1 cellular context compared by ENCODE assay signal in the genomic region with DNA sequence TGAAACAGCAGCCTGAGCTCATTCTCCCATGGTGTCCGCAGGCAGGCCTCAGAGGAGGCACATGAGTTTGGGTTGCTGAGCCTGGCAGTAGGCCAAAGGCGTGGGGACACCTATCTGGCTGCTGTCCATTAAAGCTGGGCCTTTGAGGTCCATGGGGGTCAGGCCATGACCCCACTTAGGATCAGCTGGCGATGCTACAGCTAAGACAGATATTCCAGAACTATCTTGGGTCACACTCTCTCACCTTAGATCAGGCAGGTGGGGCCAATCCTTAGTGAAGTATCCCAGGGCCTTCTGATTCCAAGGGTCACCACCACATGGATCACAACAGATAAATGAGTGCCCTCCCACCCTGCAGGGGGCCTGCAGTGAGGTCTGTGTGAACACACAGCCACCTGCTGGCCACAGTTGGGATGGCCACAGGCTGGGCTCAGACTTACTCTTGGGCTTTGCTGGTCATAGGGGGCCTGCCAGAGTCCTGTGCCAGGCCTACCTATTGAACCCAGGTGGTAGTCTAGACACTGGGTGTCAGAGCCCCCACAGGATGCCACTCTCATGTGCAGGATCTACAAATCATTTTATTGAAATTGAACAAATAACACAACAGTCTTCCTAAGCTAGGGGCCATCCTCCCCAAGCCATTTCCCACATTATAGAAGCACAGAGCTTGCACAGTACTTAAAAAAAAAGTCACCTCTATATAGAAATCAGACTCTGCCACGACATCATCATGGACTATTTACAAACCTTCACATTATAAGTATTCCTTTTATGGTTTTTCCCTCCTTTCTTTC.
TF ChIP-seq lines count a peak whose summit lies in the region.

No MANE protein-coding gene starts in this region.

TF ChIP-seq in K562, 482 proteins besides CTCF, POLR2A, EP300 and RAD21 (continues in another document):
- no peak for TF ChIP-seq ZNF561 (CRISPR knock-in tag; conservative IDR thresholded peaks at IDR 0.05)
- TF ChIP-seq NELFE (IDR thresholded peaks at IDR 0.05; ENCODE audit: insufficient read depth, insufficient read length): no peak
- TF ChIP-seq ZNF445 (CRISPR knock-in tag; IDR thresholded peaks at IDR 0.05; ENCODE audit: low read depth): no peak
- TF ChIP-seq RNF2 (IDR thresholded peaks at IDR 0.05): no peak
- TF ChIP-seq, protein P1, sequence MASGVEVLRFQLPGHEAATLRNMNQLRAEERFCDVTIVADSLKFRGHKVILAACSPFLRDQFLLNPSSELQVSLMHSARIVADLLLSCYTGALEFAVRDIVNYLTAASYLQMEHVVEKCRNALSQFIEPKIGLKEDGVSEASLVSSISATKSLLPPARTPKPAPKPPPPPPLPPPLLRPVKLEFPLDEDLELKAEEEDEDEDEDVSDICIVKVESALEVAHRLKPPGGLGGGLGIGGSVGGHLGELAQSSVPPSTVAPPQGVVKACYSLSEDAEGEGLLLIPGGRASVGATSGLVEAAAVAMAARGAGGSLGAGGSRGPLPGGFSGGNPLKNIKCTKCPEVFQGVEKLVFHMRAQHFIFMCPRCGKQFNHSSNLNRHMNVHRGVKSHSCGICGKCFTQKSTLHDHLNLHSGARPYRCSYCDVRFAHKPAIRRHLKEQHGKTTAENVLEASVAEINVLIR (CRISPR knock-in tag; IDR thresholded peaks at IDR 0.05): no peak
- TF ChIP-seq, protein P2, sequence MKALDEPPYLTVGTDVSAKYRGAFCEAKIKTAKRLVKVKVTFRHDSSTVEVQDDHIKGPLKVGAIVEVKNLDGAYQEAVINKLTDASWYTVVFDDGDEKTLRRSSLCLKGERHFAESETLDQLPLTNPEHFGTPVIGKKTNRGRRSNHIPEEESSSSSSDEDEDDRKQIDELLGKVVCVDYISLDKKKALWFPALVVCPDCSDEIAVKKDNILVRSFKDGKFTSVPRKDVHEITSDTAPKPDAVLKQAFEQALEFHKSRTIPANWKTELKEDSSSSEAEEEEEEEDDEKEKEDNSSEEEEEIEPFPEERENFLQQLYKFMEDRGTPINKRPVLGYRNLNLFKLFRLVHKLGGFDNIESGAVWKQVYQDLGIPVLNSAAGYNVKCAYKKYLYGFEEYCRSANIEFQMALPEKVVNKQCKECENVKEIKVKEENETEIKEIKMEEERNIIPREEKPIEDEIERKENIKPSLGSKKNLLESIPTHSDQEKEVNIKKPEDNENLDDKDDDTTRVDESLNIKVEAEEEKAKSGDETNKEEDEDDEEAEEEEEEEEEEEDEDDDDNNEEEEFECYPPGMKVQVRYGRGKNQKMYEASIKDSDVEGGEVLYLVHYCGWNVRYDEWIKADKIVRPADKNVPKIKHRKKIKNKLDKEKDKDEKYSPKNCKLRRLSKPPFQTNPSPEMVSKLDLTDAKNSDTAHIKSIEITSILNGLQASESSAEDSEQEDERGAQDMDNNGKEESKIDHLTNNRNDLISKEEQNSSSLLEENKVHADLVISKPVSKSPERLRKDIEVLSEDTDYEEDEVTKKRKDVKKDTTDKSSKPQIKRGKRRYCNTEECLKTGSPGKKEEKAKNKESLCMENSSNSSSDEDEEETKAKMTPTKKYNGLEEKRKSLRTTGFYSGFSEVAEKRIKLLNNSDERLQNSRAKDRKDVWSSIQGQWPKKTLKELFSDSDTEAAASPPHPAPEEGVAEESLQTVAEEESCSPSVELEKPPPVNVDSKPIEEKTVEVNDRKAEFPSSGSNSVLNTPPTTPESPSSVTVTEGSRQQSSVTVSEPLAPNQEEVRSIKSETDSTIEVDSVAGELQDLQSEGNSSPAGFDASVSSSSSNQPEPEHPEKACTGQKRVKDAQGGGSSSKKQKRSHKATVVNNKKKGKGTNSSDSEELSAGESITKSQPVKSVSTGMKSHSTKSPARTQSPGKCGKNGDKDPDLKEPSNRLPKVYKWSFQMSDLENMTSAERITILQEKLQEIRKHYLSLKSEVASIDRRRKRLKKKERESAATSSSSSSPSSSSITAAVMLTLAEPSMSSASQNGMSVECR (CRISPR knock-in tag; IDR thresholded peaks at IDR 0.05): no peak
- no peak for TF ChIP-seq ZNF699 (CRISPR knock-in tag; IDR thresholded peaks at IDR 0.05; ENCODE audit: insufficient replicate concordance)
- no peak for TF ChIP-seq YY1 (IDR thresholded peaks at IDR 0.05; ENCODE audit: borderline replicate concordance in 1 of 3, control insufficient read depth in 1 of 3, extremely low read depth in 1 of 3, insufficient read depth in 3 of 3, insufficient read length in 1 of 3, insufficient replicate concordance in 2 of 3, low read depth in 1 of 3, low read length in 2 of 3)
- TF ChIP-seq RBM39 (optimal IDR thresholded peaks at IDR 0.05; ENCODE audit: low read depth, low read length): no peak
- peak; percentile 77 for TF ChIP-seq ZBTB7A (IDR thresholded peaks at IDR 0.05; ENCODE audit: borderline replicate concordance, control insufficient read depth, low read depth, low read length)
- TF ChIP-seq FOXA3 (CRISPR knock-in tag; conservative IDR thresholded peaks at IDR 0.05 in 1 of 2, IDR thresholded peaks at IDR 0.05 in 1 of 2): 0 out of 4 replicates have a peak, but pooled peaks of 1 of the 2 experiments have one; percentile 30
- no peak for TF ChIP-seq HCFC1 (IDR thresholded peaks at IDR 0.05; ENCODE audit: low read depth, low read length)
- TF ChIP-seq SOX6 (IDR thresholded peaks at IDR 0.05): no peak
- TF ChIP-seq, protein P3, sequence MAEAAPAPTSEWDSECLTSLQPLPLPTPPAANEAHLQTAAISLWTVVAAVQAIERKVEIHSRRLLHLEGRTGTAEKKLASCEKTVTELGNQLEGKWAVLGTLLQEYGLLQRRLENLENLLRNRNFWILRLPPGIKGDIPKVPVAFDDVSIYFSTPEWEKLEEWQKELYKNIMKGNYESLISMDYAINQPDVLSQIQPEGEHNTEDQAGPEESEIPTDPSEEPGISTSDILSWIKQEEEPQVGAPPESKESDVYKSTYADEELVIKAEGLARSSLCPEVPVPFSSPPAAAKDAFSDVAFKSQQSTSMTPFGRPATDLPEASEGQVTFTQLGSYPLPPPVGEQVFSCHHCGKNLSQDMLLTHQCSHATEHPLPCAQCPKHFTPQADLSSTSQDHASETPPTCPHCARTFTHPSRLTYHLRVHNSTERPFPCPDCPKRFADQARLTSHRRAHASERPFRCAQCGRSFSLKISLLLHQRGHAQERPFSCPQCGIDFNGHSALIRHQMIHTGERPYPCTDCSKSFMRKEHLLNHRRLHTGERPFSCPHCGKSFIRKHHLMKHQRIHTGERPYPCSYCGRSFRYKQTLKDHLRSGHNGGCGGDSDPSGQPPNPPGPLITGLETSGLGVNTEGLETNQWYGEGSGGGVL (CRISPR knock-in tag; IDR thresholded peaks at IDR 0.05): no peak
- TF ChIP-seq, protein P4, sequence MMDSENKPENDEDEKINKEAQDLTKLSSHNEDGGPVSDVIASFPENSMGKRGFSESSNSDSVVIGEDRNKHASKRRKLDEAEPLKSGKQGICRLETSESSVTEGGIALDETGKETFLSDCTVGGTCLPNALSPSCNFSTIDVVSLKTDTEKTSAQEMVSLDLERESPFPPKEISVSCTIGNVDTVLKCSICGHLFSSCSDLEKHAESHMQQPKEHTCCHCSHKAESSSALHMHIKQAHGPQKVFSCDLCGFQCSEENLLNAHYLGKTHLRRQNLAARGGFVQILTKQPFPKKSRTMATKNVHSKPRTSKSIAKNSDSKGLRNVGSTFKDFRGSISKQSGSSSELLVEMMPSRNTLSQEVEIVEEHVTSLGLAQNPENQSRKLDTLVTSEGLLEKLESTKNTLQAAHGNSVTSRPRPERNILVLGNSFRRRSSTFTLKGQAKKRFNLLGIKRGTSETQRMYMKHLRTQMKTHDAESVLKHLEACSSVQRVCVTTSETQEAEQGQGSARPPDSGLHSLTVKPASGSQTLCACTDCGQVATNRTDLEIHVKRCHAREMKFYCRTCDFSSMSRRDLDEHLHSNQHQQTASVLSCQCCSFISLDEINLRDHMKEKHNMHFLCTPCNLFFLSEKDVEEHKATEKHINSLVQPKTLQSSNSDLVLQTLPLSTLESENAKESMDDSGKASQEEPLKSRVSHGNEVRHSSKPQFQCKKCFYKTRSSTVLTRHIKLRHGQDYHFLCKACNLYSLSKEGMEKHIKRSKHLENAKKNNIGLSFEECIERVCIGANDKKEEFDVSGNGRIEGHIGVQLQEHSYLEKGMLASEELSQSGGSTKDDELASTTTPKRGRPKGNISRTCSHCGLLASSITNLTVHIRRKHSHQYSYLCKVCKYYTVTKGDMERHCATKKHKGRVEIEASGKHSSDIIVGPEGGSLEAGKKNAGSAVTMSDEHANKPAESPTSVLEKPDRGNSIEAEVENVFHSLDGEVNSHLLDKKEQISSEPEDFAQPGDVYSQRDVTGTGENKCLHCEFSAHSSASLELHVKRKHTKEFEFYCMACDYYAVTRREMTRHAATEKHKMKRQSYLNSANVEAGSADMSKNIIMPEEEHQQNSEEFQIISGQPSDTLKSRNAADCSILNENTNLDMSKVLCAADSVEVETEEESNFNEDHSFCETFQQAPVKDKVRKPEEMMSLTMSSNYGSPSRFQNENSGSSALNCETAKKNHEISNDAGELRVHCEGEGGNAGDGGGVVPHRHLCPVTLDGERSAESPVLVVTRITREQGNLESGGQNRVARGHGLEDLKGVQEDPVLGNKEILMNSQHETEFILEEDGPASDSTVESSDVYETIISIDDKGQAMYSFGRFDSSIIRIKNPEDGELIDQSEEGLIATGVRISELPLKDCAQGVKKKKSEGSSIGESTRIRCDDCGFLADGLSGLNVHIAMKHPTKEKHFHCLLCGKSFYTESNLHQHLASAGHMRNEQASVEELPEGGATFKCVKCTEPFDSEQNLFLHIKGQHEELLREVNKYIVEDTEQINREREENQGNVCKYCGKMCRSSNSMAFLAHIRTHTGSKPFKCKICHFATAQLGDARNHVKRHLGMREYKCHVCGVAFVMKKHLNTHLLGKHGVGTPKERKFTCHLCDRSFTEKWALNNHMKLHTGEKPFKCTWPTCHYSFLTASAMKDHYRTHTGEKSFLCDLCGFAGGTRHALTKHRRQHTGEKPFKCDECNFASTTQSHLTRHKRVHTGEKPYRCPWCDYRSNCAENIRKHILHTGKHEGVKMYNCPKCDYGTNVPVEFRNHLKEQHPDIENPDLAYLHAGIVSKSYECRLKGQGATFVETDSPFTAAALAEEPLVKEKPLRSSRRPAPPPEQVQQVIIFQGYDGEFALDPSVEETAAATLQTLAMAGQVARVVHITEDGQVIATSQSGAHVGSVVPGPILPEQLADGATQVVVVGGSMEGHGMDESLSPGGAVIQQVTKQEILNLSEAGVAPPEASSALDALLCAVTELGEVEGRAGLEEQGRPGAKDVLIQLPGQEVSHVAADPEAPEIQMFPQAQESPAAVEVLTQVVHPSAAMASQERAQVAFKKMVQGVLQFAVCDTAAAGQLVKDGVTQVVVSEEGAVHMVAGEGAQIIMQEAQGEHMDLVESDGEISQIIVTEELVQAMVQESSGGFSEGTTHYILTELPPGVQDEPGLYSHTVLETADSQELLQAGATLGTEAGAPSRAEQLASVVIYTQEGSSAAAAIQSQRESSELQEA (IDR thresholded peaks at IDR 0.05; ENCODE audit: low read depth): no peak
- TF ChIP-seq ELF2 (CRISPR knock-in tag; IDR thresholded peaks at IDR 0.05): no peak
- no peak for TF ChIP-seq MED1 (CRISPR knock-in tag; IDR thresholded peaks at IDR 0.05; ENCODE audit: borderline replicate concordance)
- peak; percentile 55 for TF ChIP-seq SMC3 (conservative IDR thresholded peaks at IDR 0.05; ENCODE audit: insufficient read depth, low read depth, low read length)
- TF ChIP-seq, protein P5, sequence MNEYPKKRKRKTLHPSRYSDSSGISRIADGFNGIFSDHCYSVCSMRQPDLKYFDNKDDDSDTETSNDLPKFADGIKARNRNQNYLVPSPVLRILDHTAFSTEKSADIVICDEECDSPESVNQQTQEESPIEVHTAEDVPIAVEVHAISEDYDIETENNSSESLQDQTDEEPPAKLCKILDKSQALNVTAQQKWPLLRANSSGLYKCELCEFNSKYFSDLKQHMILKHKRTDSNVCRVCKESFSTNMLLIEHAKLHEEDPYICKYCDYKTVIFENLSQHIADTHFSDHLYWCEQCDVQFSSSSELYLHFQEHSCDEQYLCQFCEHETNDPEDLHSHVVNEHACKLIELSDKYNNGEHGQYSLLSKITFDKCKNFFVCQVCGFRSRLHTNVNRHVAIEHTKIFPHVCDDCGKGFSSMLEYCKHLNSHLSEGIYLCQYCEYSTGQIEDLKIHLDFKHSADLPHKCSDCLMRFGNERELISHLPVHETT (CRISPR knock-in tag; conservative IDR thresholded peaks at IDR 0.05 in 1 of 2, IDR thresholded peaks at IDR 0.05 in 1 of 2): no peak
- TF ChIP-seq, protein P6, sequence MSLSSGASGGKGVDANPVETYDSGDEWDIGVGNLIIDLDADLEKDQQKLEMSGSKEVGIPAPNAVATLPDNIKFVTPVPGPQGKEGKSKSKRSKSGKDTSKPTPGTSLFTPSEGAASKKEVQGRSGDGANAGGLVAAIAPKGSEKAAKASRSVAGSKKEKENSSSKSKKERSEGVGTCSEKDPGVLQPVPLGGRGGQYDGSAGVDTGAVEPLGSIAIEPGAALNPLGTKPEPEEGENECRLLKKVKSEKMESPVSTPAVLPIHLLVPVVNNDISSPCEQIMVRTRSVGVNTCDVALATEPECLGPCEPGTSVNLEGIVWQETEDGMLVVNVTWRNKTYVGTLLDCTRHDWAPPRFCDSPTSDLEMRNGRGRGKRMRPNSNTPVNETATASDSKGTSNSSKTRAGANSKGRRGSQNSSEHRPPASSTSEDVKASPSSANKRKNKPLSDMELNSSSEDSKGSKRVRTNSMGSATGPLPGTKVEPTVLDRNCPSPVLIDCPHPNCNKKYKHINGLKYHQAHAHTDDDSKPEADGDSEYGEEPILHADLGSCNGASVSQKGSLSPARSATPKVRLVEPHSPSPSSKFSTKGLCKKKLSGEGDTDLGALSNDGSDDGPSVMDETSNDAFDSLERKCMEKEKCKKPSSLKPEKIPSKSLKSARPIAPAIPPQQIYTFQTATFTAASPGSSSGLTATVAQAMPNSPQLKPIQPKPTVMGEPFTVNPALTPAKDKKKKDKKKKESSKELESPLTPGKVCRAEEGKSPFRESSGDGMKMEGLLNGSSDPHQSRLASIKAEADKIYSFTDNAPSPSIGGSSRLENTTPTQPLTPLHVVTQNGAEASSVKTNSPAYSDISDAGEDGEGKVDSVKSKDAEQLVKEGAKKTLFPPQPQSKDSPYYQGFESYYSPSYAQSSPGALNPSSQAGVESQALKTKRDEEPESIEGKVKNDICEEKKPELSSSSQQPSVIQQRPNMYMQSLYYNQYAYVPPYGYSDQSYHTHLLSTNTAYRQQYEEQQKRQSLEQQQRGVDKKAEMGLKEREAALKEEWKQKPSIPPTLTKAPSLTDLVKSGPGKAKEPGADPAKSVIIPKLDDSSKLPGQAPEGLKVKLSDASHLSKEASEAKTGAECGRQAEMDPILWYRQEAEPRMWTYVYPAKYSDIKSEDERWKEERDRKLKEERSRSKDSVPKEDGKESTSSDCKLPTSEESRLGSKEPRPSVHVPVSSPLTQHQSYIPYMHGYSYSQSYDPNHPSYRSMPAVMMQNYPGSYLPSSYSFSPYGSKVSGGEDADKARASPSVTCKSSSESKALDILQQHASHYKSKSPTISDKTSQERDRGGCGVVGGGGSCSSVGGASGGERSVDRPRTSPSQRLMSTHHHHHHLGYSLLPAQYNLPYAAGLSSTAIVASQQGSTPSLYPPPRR (CRISPR knock-in tag; IDR thresholded peaks at IDR 0.05; ENCODE audit: borderline replicate concordance): no peak
- TF ChIP-seq, protein P7, sequence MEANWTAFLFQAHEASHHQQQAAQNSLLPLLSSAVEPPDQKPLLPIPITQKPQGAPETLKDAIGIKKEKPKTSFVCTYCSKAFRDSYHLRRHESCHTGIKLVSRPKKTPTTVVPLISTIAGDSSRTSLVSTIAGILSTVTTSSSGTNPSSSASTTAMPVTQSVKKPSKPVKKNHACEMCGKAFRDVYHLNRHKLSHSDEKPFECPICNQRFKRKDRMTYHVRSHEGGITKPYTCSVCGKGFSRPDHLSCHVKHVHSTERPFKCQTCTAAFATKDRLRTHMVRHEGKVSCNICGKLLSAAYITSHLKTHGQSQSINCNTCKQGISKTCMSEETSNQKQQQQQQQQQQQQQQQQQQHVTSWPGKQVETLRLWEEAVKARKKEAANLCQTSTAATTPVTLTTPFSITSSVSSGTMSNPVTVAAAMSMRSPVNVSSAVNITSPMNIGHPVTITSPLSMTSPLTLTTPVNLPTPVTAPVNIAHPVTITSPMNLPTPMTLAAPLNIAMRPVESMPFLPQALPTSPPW (CRISPR knock-in tag; IDR thresholded peaks at IDR 0.05): peak; percentile 46
- peak; percentile 47 for TF ChIP-seq ARID1B (IDR thresholded peaks at IDR 0.05)
- TF ChIP-seq ZC3H11A (IDR thresholded peaks at IDR 0.05; ENCODE audit: low read depth, low read length): no peak
